In the genomic region with DNA sequence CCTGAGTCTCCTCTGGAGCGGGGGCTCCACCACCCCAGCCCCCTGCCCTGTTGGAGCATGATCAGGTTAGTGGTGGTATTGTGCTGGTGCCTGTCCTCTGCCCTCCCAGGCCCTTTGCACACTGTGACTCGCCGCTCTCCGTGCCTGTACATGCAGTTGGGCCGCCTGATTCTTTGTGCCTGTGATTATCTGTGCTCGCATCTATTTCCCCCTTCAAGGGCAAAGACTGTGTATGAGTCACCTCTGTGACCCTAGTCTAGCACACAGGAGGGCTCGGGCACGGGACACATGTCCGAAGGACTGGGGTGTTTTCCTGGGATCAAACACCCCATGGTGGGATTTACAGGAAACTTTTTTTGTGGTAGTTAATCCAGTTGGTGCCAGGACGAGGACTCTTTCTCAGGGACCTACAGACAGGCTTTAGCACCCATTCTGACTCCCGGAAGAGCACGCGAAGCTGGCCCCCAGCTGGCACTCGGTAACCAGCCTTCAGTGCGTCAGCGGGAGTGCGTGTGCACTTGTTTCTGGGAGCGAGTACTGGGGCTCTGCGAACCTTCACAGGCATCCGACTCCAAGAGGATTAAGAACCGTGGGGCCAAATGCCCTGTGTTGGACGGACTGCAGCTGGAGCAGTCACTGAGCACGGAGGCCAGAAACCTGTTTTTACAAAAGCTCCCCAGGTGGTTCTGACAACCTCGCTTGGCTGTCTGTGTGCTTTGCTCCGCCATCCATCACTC, we compare ENCODE assay signal across 1 cellular context.
TF ChIP-seq lines count a peak whose summit lies in the region.

No MANE protein-coding gene starts in this region.

TF ChIP-seq in IMR-90, 13 proteins besides CTCF, POLR2A, EP300 and RAD21:
- TF ChIP-seq, protein P1, sequence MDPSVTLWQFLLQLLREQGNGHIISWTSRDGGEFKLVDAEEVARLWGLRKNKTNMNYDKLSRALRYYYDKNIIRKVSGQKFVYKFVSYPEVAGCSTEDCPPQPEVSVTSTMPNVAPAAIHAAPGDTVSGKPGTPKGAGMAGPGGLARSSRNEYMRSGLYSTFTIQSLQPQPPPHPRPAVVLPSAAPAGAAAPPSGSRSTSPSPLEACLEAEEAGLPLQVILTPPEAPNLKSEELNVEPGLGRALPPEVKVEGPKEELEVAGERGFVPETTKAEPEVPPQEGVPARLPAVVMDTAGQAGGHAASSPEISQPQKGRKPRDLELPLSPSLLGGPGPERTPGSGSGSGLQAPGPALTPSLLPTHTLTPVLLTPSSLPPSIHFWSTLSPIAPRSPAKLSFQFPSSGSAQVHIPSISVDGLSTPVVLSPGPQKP (IDR thresholded peaks at IDR 0.05; ENCODE audit: borderline replicate concordance, low read depth, low read length), result no peak
- no peak for TF ChIP-seq CHD1 (IDR thresholded peaks at IDR 0.05; ENCODE audit: low read depth, low read length)
- no peak for TF ChIP-seq CEBPB (IDR thresholded peaks at IDR 0.05; ENCODE audit: low read depth, low read length)
- TF ChIP-seq MXI1 (IDR thresholded peaks at IDR 0.05; ENCODE audit: borderline replicate concordance, low read depth, low read length), result no peak
- no peak for TF ChIP-seq NFE2L2 (IDR thresholded peaks at IDR 0.05; ENCODE audit: low read depth, low read length)
- TF ChIP-seq SMC3 (IDR thresholded peaks at IDR 0.05; ENCODE audit: low read depth, low read length), result no peak
- TF ChIP-seq FOS (IDR thresholded peaks at IDR 0.05; ENCODE audit: low read depth, low read length), result no peak
- TF ChIP-seq RCOR1 (IDR thresholded peaks at IDR 0.05; ENCODE audit: insufficient replicate concordance, low read length), result no peak
- no peak for TF ChIP-seq BHLHE40 (IDR thresholded peaks at IDR 0.05; ENCODE audit: low read depth, low read length)
- TF ChIP-seq RFX5 (IDR thresholded peaks at IDR 0.05; ENCODE audit: low read depth, low read length), result no peak
- no peak for TF ChIP-seq MAFK (IDR thresholded peaks at IDR 0.05; ENCODE audit: low read depth, low read length)
- TF ChIP-seq USF2 (IDR thresholded peaks at IDR 0.05; ENCODE audit: low read depth, low read length), result no peak
- no peak for TF ChIP-seq MAZ (IDR thresholded peaks at IDR 0.05; ENCODE audit: borderline replicate concordance, low read depth, low read length)
